8 cellular contexts compared by ENCODE assay signal in the genomic region with DNA sequence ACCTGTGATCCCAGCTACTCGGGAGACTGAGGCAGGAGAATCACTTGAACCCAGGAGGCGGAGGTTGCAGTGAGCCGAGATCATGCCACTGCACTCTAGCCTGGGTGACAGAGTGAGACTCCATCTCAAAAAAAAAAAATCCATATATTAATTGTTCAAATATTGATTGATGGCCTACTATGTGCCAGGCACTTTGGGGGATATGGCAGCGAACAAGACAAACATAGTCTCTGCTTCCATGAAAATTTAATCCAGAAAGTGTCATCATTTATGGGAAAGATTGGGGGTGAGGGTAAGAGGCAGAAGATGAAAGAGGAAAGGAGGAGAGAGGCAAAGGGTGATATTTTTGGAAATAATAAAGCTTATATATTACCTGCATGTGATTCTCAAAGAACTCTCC. TPM values are rescaled to one million over a fixed set of nuclear protein-coding genes. Genes with fewer than 3 reads are reported as not detected.
A peak's percentile ranks its signal among the peaks of the same experiment; 100 is the strongest.
DNase-seq lines count a peak whose midpoint lies in the region; ATAC-seq and TF ChIP-seq lines count a peak whose summit lies in the region.
"Not testable (repeated sequence)": the region's sequence is repeated elsewhere in the genome, so short reads cannot be mapped to it uniquely, and the experiment has no call there.

No MANE protein-coding gene starts in this region.

- not testable (repeated sequence) for H3K27ac ChIP-seq in CD8-positive, alpha-beta memory T cell (ENCODE audit: low read depth, low read length); KMS-11; upper lobe of right lung

- H3K79me2 ChIP-seq in KMS-11 (ENCODE audit: insufficient read depth, low read depth): not testable (repeated sequence)

- not testable (repeated sequence) for H3K4me3 ChIP-seq in CD8-positive, alpha-beta memory T cell (ENCODE audit: low read length)
- H3K4me3 ChIP-seq in KMS-11 (IDR thresholded peaks at IDR 0.05; ENCODE audit: insufficient read depth, low read depth, low read length) (peak overlapping the region; percentile 14), upper lobe of right lung (peak overlapping the region; percentile 65)

- POLR2A ChIA-PET in CD8-positive, alpha-beta memory T cell (lab: Charles Lee): not testable (repeated sequence)

- H3K4me1 Mint-ChIP-seq in CD8-positive, alpha-beta memory T cell: peaks cover 59 to 76% (median 75%) of the 10 kb centered on the region in 3 donors
- peaks cover 53% of the 10 kb centered on the region for H3K4me1 Mint-ChIP-seq in T-helper 2 cell treated with Interferon-gamma antibody and Interleukin-4, amounts not matched to agents 5 μg/mL and 100 μg/mL, for 36 hours (ENCODE audit: low read depth)
- H3K4me1 Mint-ChIP-seq in activated CD8-positive, alpha-beta memory T cell treated with anti-CD3 and anti-CD28 coated beads, Interleukin-2, amount 10 ng/mL, durations not matched to agents 7 days and 5 days: peaks cover 64% of the 10 kb centered on the region
- H3K4me1 Mint-ChIP-seq in activated naive CD4-positive, alpha-beta T cell treated with anti-CD3 and anti-CD28 coated beads, Interleukin-2, amount 50 U/mL, for 24 hours: peaks cover 76% of the 10 kb centered on the region
- peaks cover 70% of the 10 kb centered on the region for H3K4me1 Mint-ChIP-seq in dendritic cell treated with granulocyte-macrophage colony-stimulating factor and Interleukin-4, amounts not matched to agents 40 ng/mL and 50 ng/mL, for 4 days (ENCODE audit: low read depth)
- peaks cover 65 to 76% of the 10 kb centered on the region in 2 donors for H3K4me1 Mint-ChIP-seq in natural killer cell

- peak overlapping the region; percentile 62 to 99 (median 97) for H3K4me3 Mint-ChIP-seq in CD8-positive, alpha-beta memory T cell
- H3K4me3 Mint-ChIP-seq in T-helper 2 cell treated with Interferon-gamma antibody and Interleukin-4, amounts not matched to agents 5 μg/mL and 100 μg/mL, for 36 hours: peak overlapping the region; percentile 70
- peak overlapping the region; percentile 92 for H3K4me3 Mint-ChIP-seq in activated CD8-positive, alpha-beta memory T cell treated with anti-CD3 and anti-CD28 coated beads, Interleukin-2, amount 10 ng/mL, durations not matched to agents 7 days and 5 days
- H3K4me3 Mint-ChIP-seq in activated naive CD4-positive, alpha-beta T cell treated with anti-CD3 and anti-CD28 coated beads, Interleukin-2, amount 50 U/mL, for 24 hours: peak overlapping the region; percentile 98
- H3K4me3 Mint-ChIP-seq in dendritic cell treated with granulocyte-macrophage colony-stimulating factor and Interleukin-4, amounts not matched to agents 40 ng/mL and 50 ng/mL, for 4 days: not testable (repeated sequence)
- peak overlapping the region; percentile 57 for H3K4me3 Mint-ChIP-seq in natural killer cell

- TF ChIP-seq CTCF in KMS-11 (conservative IDR thresholded peaks at IDR 0.05; ENCODE audit: low read depth, low read length); natural killer cell (IDR thresholded peaks at IDR 0.05); upper lobe of right lung (IDR thresholded peaks at IDR 0.05): not testable (repeated sequence)

- H3K9ac ChIP-seq in KMS-11: not testable (repeated sequence)

- H3K9me3 Mint-ChIP-seq in CD8-positive, alpha-beta memory T cell; T-helper 2 cell treated with Interferon-gamma antibody and Interleukin-4, amounts not matched to agents 5 μg/mL and 100 μg/mL, for 36 hours; activated CD8-positive, alpha-beta memory T cell treated with anti-CD3 and anti-CD28 coated beads, Interleukin-2, amount 10 ng/mL, durations not matched to agents 7 days and 5 days (ENCODE audit: low read depth); activated naive CD4-positive, alpha-beta T cell treated with anti-CD3 and anti-CD28 coated beads, Interleukin-2, amount 50 U/mL, for 24 hours; dendritic cell treated with granulocyte-macrophage colony-stimulating factor and Interleukin-4, amounts not matched to agents 40 ng/mL and 50 ng/mL, for 4 days; natural killer cell: not testable (repeated sequence)

- not testable (repeated sequence) for H3K9me3 ChIP-seq in CD8-positive, alpha-beta memory T cell (ENCODE audit: low read length); upper lobe of right lung

- H4K20me1 ChIP-seq in KMS-11 (ENCODE audit: insufficient read depth): not testable (repeated sequence)

- intact Hi-C loops in dendritic cell treated with granulocyte-macrophage colony-stimulating factor and Interleukin-4, amounts not matched to agents 40 ng/mL and 50 ng/mL, for 4 days (cut with micrococcal nuclease); natural killer cell (cut with micrococcal nuclease); upper lobe of right lung (cut with DNase I): not testable (repeated sequence)

- H3K36me3 Mint-ChIP-seq in CD8-positive, alpha-beta memory T cell: peaks cover 5 to 39% (median 7%) of the 10 kb centered on the region in 3 donors
- peaks cover 35% of the 10 kb centered on the region for H3K36me3 Mint-ChIP-seq in T-helper 2 cell treated with Interferon-gamma antibody and Interleukin-4, amounts not matched to agents 5 μg/mL and 100 μg/mL, for 36 hours (ENCODE audit: low read depth)
- H3K36me3 Mint-ChIP-seq in activated CD8-positive, alpha-beta memory T cell treated with anti-CD3 and anti-CD28 coated beads, Interleukin-2, amount 10 ng/mL, durations not matched to agents 7 days and 5 days: peaks cover 19% of the 10 kb centered on the region
- H3K36me3 Mint-ChIP-seq in activated naive CD4-positive, alpha-beta T cell treated with anti-CD3 and anti-CD28 coated beads, Interleukin-2, amount 50 U/mL, for 24 hours; natural killer cell: not testable (repeated sequence)
- peaks cover 42% of the 10 kb centered on the region for H3K36me3 Mint-ChIP-seq in dendritic cell treated with granulocyte-macrophage colony-stimulating factor and Interleukin-4, amounts not matched to agents 40 ng/mL and 50 ng/mL, for 4 days (ENCODE audit: low read depth)

- DNase-seq in CD8-positive, alpha-beta memory T cell; T-helper 2 cell treated with Interferon-gamma antibody and Interleukin-4, amounts not matched to agents 5 μg/mL and 100 μg/mL, for 36 hours (ENCODE audit: low spot score); activated CD8-positive, alpha-beta memory T cell treated with anti-CD3 and anti-CD28 coated beads, Interleukin-2, amount 10 ng/mL, durations not matched to agents 7 days and 5 days; natural killer cell; upper lobe of right lung: not testable (repeated sequence)

- H3K4me2 ChIP-seq in KMS-11: not testable (repeated sequence)

- peak overlapping the region in 6 of 8 donors; percentile 30 to 85 (median 71) for H3K27ac Mint-ChIP-seq in CD8-positive, alpha-beta memory T cell
- not testable (repeated sequence) for H3K27ac Mint-ChIP-seq in T-helper 2 cell treated with Interferon-gamma antibody and Interleukin-4, amounts not matched to agents 5 μg/mL and 100 μg/mL, for 36 hours; activated CD8-positive, alpha-beta memory T cell treated with anti-CD3 and anti-CD28 coated beads, Interleukin-2, amount 10 ng/mL, durations not matched to agents 7 days and 5 days; activated naive CD4-positive, alpha-beta T cell treated with anti-CD3 and anti-CD28 coated beads, Interleukin-2, amount 50 U/mL, for 24 hours
- H3K27ac Mint-ChIP-seq in dendritic cell treated with granulocyte-macrophage colony-stimulating factor and Interleukin-4, amounts not matched to agents 40 ng/mL and 50 ng/mL, for 4 days: peak overlapping the region; percentile 74
- H3K27ac Mint-ChIP-seq in natural killer cell: peak overlapping the region; percentile 98 to 100

- not testable (repeated sequence) for ATAC-seq in activated CD8-positive, alpha-beta memory T cell treated with anti-CD3 and anti-CD28 coated beads, Interleukin-2, amount 10 ng/mL, durations not matched to agents 7 days and 5 days; natural killer cell; upper lobe of right lung

- CTCF ChIA-PET in CD8-positive, alpha-beta memory T cell (lab: Charles Lee): interaction anchor here (3.8 kb wide), 1 partner anchor 107 kb away, joined by 19 read pairs; no protein-coding TSS in a partner anchor
- CTCF ChIA-PET in activated CD8-positive, alpha-beta memory T cell treated with anti-CD3 and anti-CD28 coated beads, Interleukin-2, amount 10 ng/mL, durations not matched to agents 7 days and 5 days (lab: Charles Lee): interaction anchor here (0.8 to 9.5 kb wide), 5 partner anchors 22 to 153 kb away, joined by 3 to 133 read pairs (median 6); no protein-coding TSS in a partner anchor

- not testable (repeated sequence) for H3K27me3 ChIP-seq in CD8-positive, alpha-beta memory T cell (ENCODE audit: insufficient read depth, low read length, poor library complexity, severe bottlenecking); KMS-11 (ENCODE audit: insufficient read depth, low read depth); upper lobe of right lung

- H3K27me3 Mint-ChIP-seq in CD8-positive, alpha-beta memory T cell; T-helper 2 cell treated with Interferon-gamma antibody and Interleukin-4, amounts not matched to agents 5 μg/mL and 100 μg/mL, for 36 hours (ENCODE audit: low read depth); activated CD8-positive, alpha-beta memory T cell treated with anti-CD3 and anti-CD28 coated beads, Interleukin-2, amount 10 ng/mL, durations not matched to agents 7 days and 5 days; activated naive CD4-positive, alpha-beta T cell treated with anti-CD3 and anti-CD28 coated beads, Interleukin-2, amount 50 U/mL, for 24 hours; dendritic cell treated with granulocyte-macrophage colony-stimulating factor and Interleukin-4, amounts not matched to agents 40 ng/mL and 50 ng/mL, for 4 days; natural killer cell (ENCODE audit: low read depth in 2 of 2): not testable (repeated sequence)

- peaks cover 58% of the 10 kb centered on the region for H3K4me1 ChIP-seq in CD8-positive, alpha-beta memory T cell (ENCODE audit: insufficient read depth, low read length)
- H3K4me1 ChIP-seq in KMS-11 (ENCODE audit: low read depth, poor library complexity, severe bottlenecking) (peaks cover 19% of the 10 kb centered on the region), upper lobe of right lung (peaks cover 39% of the 10 kb centered on the region)

- H2AFZ ChIP-seq in KMS-11 (ENCODE audit: low read depth): not testable (repeated sequence)

- not testable (repeated sequence) for H3K36me3 ChIP-seq in CD8-positive, alpha-beta memory T cell (ENCODE audit: insufficient read depth, low read length); KMS-11 (ENCODE audit: insufficient read depth); upper lobe of right lung

RNA-seq across cellular contexts. Expression of a gene that starts 1.4 kb away (rescaled TPM):
- 10 to 100 TPM; 13.8 to 16.4 TPM for total RNA-seq in CD8-positive, alpha-beta memory T cell
- 37.7 TPM for polyA plus RNA-seq in CD8-positive, alpha-beta memory T cell
- 10 to 100 TPM; 38.7 to 41.2 TPM for total RNA-seq in activated CD8-positive, alpha-beta memory T cell treated with anti-CD3 and anti-CD28 coated beads, Interleukin-2, amount 10 ng/mL, durations not matched to agents 7 days and 5 days
- total RNA-seq in natural killer cell (10 to 100 TPM; 27.8 to 35.3 (median 34.6) TPM), upper lobe of right lung (45.0 TPM)

RNA-seq across cellular contexts. Expression of a gene that starts 12.5 kb away (rescaled TPM):
- total RNA-seq in CD8-positive, alpha-beta memory T cell: 10 to 100 TPM; 21.1 to 21.5 TPM
- 11.0 TPM for polyA plus RNA-seq in CD8-positive, alpha-beta memory T cell
- 10 to 100 TPM; 16.9 to 24.1 TPM for total RNA-seq in activated CD8-positive, alpha-beta memory T cell treated with anti-CD3 and anti-CD28 coated beads, Interleukin-2, amount 10 ng/mL, durations not matched to agents 7 days and 5 days
- 10 to 100 TPM; 11.6 to 18.3 (median 15.6) TPM for total RNA-seq in natural killer cell
- 32.6 TPM for total RNA-seq in upper lobe of right lung

RNA-seq across cellular contexts. Expression of a gene that starts 53.3 kb away (rescaled TPM):
- 10 to 100 TPM; 52.3 to 57.2 TPM for total RNA-seq in CD8-positive, alpha-beta memory T cell
- polyA plus RNA-seq in CD8-positive, alpha-beta memory T cell: 29.0 TPM
- 10 to 100 TPM; 50.4 to 67.0 TPM for total RNA-seq in activated CD8-positive, alpha-beta memory T cell treated with anti-CD3 and anti-CD28 coated beads, Interleukin-2, amount 10 ng/mL, durations not matched to agents 7 days and 5 days
- 100 to 1,000 TPM; 118 to 164 (median 150) TPM for total RNA-seq in natural killer cell
- 32.0 TPM for total RNA-seq in upper lobe of right lung
